Comparison of ENCODE assay signal across 16 cellular contexts in the genomic region with DNA sequence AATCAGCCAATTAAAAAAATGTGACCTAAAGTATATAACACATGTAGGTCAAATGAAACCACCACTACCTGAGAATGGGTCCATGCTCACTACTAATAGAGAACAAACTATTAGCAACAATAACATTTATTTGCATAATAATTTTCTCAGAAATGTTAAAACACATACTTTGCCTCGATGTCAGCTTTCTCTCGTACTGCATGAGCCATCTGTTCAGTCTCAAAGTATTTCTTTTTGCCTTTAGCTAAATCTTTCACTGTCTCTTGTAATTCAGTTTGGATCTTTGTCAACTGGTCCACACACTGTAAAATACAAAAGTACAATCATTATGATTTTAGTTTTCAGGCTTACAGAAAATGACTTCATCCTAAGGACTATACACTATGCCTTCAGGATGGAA.
DNase-seq lines count a peak whose midpoint lies in the region; ATAC-seq, FAIRE-seq and TF ChIP-seq lines count a peak whose summit lies in the region.
"Had no signal": no experiment of that assay in that cellular context is flagged by ENCODE, and none has a peak within 500 bp of the region (broad histone marks: within the 10 kb centered on the region; RNA-seq: fewer than 3 reads in every experiment).

No MANE protein-coding gene starts in this region.

- peak; percentile 76 for FAIRE-seq in GM12892 (lab: Jason Lieb, UNC)
- FAIRE-seq: A204.1, H1, K562 had no signal

- peaks cover 46% of the 10 kb centered on the region for H3K36me3 ChIP-seq in Karpas-422 (ENCODE audit: insufficient read depth, low read length)
- H3K36me3 ChIP-seq: HAP-1 had no signal

- no peaks in the 10 kb centered on the region for H3K9me3 ChIP-seq in Karpas-422 (ENCODE audit: low read length)
- H3K9me3 ChIP-seq: HAP-1 had no signal

- H4K20me1 ChIP-seq in Karpas-422 (ENCODE audit: insufficient read depth, low read depth, low read length), result no peaks in the 10 kb centered on the region

- TF ChIP-seq CTCF in brain (conservative IDR thresholded peaks at IDR 0.05), result no peak

- ATAC-seq in naive B cell (ENCODE audit: low read depth in 2 of 2), result no peak
- no peak for ATAC-seq in activated T-cell treated with anti-CD3 and anti-CD28 coated beads, Interleukin-2, amount 50 U/mL, for 72 hours (replicated peaks in 1 of 2)
- ATAC-seq: K562 had no signal

- no peak for TF ChIP-seq POLR2A in GM12892 (IDR thresholded peaks at IDR 0.05; ENCODE audit: low read depth, low read length)

- peak overlapping the region in 2 of 5 experiments; percentile 2 to 33 for H3K4me3 Mint-ChIP-seq in brain
- no peak overlapping the region for H3K4me3 Mint-ChIP-seq in naive B cell
- no peak overlapping the region for H3K4me3 Mint-ChIP-seq in activated T-cell treated with anti-CD3 and anti-CD28 coated beads, Interleukin-2, amount 50 U/mL, for 72 hours
- H3K4me3 Mint-ChIP-seq: CD4-positive, CD25-positive, alpha-beta regulatory T cell; HFFc6 had no signal

- 0 out of 2 replicates have a peak overlapping the region, but pooled peaks have one; percentile 9 for H3K27ac ChIP-seq in Karpas-422 (ENCODE audit: low read length)
- H3K27ac ChIP-seq: BLaER1 had no signal

- DNase-seq in GM12892 (ENCODE audit: insufficient read length) (no peak), Karpas-422 (no peak), naive B cell (no peak), GF-D8 (lab: John Stamatoyannopoulos, UW) (no peak), activated T-cell treated with anti-CD3 and anti-CD28 coated beads for 4 hours (no peak)
- no peak for DNase-seq in activated CD8-positive, alpha-beta memory T cell treated with anti-CD3 and anti-CD28 coated beads for 24 hours
- DNase-seq in activated T-cell treated with anti-CD3 and anti-CD28 coated beads, Interleukin-2, amount 50 U/mL, for 72 hours, result no peak
- DNase-seq: CD4-positive, CD25-positive, alpha-beta regulatory T cell; DMS 273 treated with DMSO at 0.1 percent for 48 hours; HFFc6 had no signal

- H3K9ac ChIP-seq in Karpas-422 (ENCODE audit: low read length), result no peak overlapping the region
- H3K9ac ChIP-seq: BLaER1 had no signal

- H3K27me3 ChIP-seq in Karpas-422 (ENCODE audit: low read length), result no peaks in the 10 kb centered on the region
- H3K27me3 ChIP-seq: BLaER1 had no signal

- H3K4me3 ChIP-seq in Karpas-422 (ENCODE audit: low read length), result no peak overlapping the region
- H3K4me3 ChIP-seq: BLaER1, HAP-1, K562 had no signal

- H3K4me1 Mint-ChIP-seq in brain (peaks cover 26% of the 10 kb centered on the region), naive B cell (peaks cover 40 to 60% (median 49%) of the 10 kb centered on the region in 3 donors)
- peaks cover 13% of the 10 kb centered on the region for H3K4me1 Mint-ChIP-seq in activated T-cell treated with anti-CD3 and anti-CD28 coated beads, Interleukin-2, amount 50 U/mL, for 72 hours (ENCODE audit: low read depth)

- peaks cover 45% of the 10 kb centered on the region for H3K36me3 Mint-ChIP-seq in brain
- peaks cover 19 to 24% of the 10 kb centered on the region in 2 donors for H3K36me3 Mint-ChIP-seq in naive B cell
- H3K36me3 Mint-ChIP-seq in activated T-cell treated with anti-CD3 and anti-CD28 coated beads, Interleukin-2, amount 50 U/mL, for 72 hours (ENCODE audit: insufficient read depth in 2 of 2), result peaks cover 3 to 5% of the 10 kb centered on the region in 2 donors

- H2AFZ ChIP-seq in Karpas-422 (ENCODE audit: low read length), result no peak overlapping the region

- H3K4me1 ChIP-seq in Karpas-422 (ENCODE audit: low read length), result 0 out of 2 replicates have a peak, but pooled peaks cover 7% of the 10 kb centered on the region
- H3K4me1 ChIP-seq: BLaER1, HAP-1 had no signal

- H3K4me2 ChIP-seq in Karpas-422 (ENCODE audit: low read depth, low read length, poor library complexity, severe bottlenecking), result no peak overlapping the region
- H3K4me2 ChIP-seq: BLaER1 had no signal

- no peaks in the 10 kb centered on the region for H3K9me2 ChIP-seq in Karpas-422 (replicated peaks; ENCODE audit: insufficient read depth, low read length)

- peaks cover 39% of the 10 kb centered on the region for H3K79me2 ChIP-seq in Karpas-422 (ENCODE audit: low read length)

- H3K27ac Mint-ChIP-seq in brain (peak overlapping the region in 3 of 5 experiments; percentile 22 to 86 (median 84)), naive B cell (peak overlapping the region in 5 of 6 donors; percentile 47 to 84 (median 75))
- no peak overlapping the region for H3K27ac Mint-ChIP-seq in activated T-cell treated with anti-CD3 and anti-CD28 coated beads, Interleukin-2, amount 50 U/mL, for 72 hours
- H3K27ac Mint-ChIP-seq: HFFc6 had no signal

- H3K9me3 Mint-ChIP-seq in brain (peaks cover 5 to 16% (median 8%) of the 10 kb centered on the region in 5 experiments), naive B cell (peaks cover 0 to 2% (median 0%) of the 10 kb centered on the region in 7 donors)
- H3K9me3 Mint-ChIP-seq in activated T-cell treated with anti-CD3 and anti-CD28 coated beads, Interleukin-2, amount 50 U/mL, for 72 hours, result no peaks in the 10 kb centered on the region
- H3K9me3 Mint-ChIP-seq: HFFc6 had no signal

- no peaks in the 10 kb centered on the region for H3K27me3 Mint-ChIP-seq in brain
- no peaks in the 10 kb centered on the region for H3K27me3 Mint-ChIP-seq in naive B cell
- no peaks in the 10 kb centered on the region for H3K27me3 Mint-ChIP-seq in activated T-cell treated with anti-CD3 and anti-CD28 coated beads, Interleukin-2, amount 50 U/mL, for 72 hours (ENCODE audit: low read depth)
